1 cellular context compared by ENCODE assay signal in the genomic region with DNA sequence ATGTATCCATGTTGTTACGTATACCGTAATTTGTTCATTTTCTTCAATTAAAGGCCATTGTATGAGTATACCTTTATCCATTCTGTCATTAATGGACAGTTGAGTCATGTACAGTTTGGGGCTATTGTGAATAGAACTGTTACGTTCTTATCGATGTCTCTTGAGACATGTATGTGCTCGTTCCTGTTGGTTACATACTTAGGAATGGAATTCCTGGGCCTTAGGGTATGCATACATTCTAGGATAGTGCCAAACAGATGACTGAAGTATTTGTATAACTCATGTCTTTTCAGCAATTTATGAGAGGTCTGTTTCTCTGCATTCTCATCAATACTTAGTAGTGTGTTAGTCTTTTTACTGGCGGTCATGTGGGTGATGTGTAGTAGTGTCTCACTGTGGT.
TF ChIP-seq lines count a peak whose summit lies in the region.

No MANE protein-coding gene starts in this region.

TF ChIP-seq in A549, 52 proteins besides CTCF, POLR2A, EP300 and RAD21 (continued from another document):
- TF ChIP-seq, protein P1, sequence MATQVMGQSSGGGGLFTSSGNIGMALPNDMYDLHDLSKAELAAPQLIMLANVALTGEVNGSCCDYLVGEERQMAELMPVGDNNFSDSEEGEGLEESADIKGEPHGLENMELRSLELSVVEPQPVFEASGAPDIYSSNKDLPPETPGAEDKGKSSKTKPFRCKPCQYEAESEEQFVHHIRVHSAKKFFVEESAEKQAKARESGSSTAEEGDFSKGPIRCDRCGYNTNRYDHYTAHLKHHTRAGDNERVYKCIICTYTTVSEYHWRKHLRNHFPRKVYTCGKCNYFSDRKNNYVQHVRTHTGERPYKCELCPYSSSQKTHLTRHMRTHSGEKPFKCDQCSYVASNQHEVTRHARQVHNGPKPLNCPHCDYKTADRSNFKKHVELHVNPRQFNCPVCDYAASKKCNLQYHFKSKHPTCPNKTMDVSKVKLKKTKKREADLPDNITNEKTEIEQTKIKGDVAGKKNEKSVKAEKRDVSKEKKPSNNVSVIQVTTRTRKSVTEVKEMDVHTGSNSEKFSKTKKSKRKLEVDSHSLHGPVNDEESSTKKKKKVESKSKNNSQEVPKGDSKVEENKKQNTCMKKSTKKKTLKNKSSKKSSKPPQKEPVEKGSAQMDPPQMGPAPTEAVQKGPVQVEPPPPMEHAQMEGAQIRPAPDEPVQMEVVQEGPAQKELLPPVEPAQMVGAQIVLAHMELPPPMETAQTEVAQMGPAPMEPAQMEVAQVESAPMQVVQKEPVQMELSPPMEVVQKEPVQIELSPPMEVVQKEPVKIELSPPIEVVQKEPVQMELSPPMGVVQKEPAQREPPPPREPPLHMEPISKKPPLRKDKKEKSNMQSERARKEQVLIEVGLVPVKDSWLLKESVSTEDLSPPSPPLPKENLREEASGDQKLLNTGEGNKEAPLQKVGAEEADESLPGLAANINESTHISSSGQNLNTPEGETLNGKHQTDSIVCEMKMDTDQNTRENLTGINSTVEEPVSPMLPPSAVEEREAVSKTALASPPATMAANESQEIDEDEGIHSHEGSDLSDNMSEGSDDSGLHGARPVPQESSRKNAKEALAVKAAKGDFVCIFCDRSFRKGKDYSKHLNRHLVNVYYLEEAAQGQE (IDR thresholded peaks at IDR 0.05), result no peak
- TF ChIP-seq ZC3H11A (IDR thresholded peaks at IDR 0.05) (no peak), ZNF302 (CRISPR knock-in tag; IDR thresholded peaks at IDR 0.05) (no peak), NFE2L2 (conservative IDR thresholded peaks at IDR 0.05; ENCODE audit: low read length) (no peak), KDM1A (IDR thresholded peaks at IDR 0.05; ENCODE audit: low read depth) (no peak), HEYL (CRISPR knock-in tag; IDR thresholded peaks at IDR 0.05) (no peak), NR3C1 (IDR thresholded peaks at IDR 0.05) (no peak), ZSCAN20 (CRISPR knock-in tag; IDR thresholded peaks at IDR 0.05) (no peak), POLR2AphosphoS2 (conservative IDR thresholded peaks at IDR 0.05; ENCODE audit: low read length) (no peak), SREBF2 (IDR thresholded peaks at IDR 0.05) (no peak), CHD4 (IDR thresholded peaks at IDR 0.05; ENCODE audit: borderline replicate concordance) (no peak), JUNB (IDR thresholded peaks at IDR 0.05) (no peak)
- TF ChIP-seq, protein P2, sequence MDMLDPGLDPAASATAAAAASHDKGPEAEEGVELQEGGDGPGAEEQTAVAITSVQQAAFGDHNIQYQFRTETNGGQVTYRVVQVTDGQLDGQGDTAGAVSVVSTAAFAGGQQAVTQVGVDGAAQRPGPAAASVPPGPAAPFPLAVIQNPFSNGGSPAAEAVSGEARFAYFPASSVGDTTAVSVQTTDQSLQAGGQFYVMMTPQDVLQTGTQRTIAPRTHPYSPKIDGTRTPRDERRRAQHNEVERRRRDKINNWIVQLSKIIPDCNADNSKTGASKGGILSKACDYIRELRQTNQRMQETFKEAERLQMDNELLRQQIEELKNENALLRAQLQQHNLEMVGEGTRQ (IDR thresholded peaks at IDR 0.05), result no peak
- TF ChIP-seq, protein P3, sequence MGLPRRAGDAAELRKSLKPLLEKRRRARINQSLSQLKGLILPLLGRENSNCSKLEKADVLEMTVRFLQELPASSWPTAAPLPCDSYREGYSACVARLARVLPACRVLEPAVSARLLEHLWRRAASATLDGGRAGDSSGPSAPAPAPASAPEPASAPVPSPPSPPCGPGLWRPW (IDR thresholded peaks at IDR 0.05), result no peak
- TF ChIP-seq, protein P4, sequence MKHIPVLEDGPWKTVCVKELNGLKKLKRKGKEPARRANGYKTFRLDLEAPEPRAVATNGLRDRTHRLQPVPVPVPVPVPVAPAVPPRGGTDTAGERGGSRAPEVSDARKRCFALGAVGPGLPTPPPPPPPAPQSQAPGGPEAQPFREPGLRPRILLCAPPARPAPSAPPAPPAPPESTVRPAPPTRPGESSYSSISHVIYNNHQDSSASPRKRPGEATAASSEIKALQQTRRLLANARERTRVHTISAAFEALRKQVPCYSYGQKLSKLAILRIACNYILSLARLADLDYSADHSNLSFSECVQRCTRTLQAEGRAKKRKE (CRISPR knock-in tag; IDR thresholded peaks at IDR 0.05; ENCODE audit: low read depth), result no peak
